Comparison of ENCODE assay signal across 11 cellular contexts in genomic region chr11:10688401-10688800, GRCh38. TPM values are rescaled to one million over a fixed set of nuclear protein-coding genes. Genes with fewer than 3 reads are reported as not detected.
A peak's percentile ranks its signal among the peaks of the same experiment; 100 is the strongest.
DNase-seq lines count a peak whose midpoint lies in the region; TF ChIP-seq lines count a peak whose summit lies in the region.
"Had no signal": no experiment of that assay in that cellular context is flagged by ENCODE, and none has a peak within 500 bp of the region (broad histone marks: within the 10 kb centered on the region; RNA-seq: fewer than 3 reads in every experiment).

No MANE protein-coding gene starts in this region.

- H3K4me3 ChIP-seq in GM12864 (ENCODE audit: low read depth, low read length): no peak overlapping the region
- no peak overlapping the region for H3K4me3 ChIP-seq in MM.1S (ENCODE audit: low read length)
- peak overlapping the region; percentile 79 for H3K4me3 ChIP-seq in coronary artery
- H3K4me3 ChIP-seq in esophagus squamous epithelium: no peak overlapping the region
- H3K4me3 ChIP-seq: gastrocnemius medialis had no signal

- H3K27ac ChIP-seq in MM.1S (ENCODE audit: low read length) (no peak overlapping the region), coronary artery (peak overlapping the region; percentile 79 to 99), esophagus squamous epithelium (peak overlapping the region in 1 of 4 donors; percentile 44)
- H3K27ac ChIP-seq: gastrocnemius medialis had no signal

- 59 to 83% methylated on average over 2 of the region's 2 CpGs for WGBS in esophagus squamous epithelium, 2 donors

- no peak overlapping the region for H3K9ac ChIP-seq in MM.1S (ENCODE audit: low read length)

- no peaks in the 10 kb centered on the region for H3K9me3 ChIP-seq in MM.1S (replicated peaks; ENCODE audit: insufficient read depth, low read length)
- H3K9me3 ChIP-seq in esophagus squamous epithelium: no peaks in the 10 kb centered on the region
- H3K9me3 ChIP-seq: gastrocnemius medialis had no signal

- no peaks in the 10 kb centered on the region for H3K79me2 ChIP-seq in MM.1S (ENCODE audit: low read length)

- TF ChIP-seq POLR2A in esophagus squamous epithelium (IDR thresholded peaks at IDR 0.05): no peak

- H3F3A ChIP-seq in MM.1S (ENCODE audit: insufficient read depth, low read length): no peaks in the 10 kb centered on the region

- TF ChIP-seq CTCF in GM12864 (IDR thresholded peaks at IDR 0.05; ENCODE audit: low read depth, low read length, missing control alignments): peak; percentile 49
- TF ChIP-seq CTCF in MM.1S (IDR thresholded peaks at IDR 0.05; ENCODE audit: low read length): peak; percentile 32
- TF ChIP-seq CTCF in coronary artery (IDR thresholded peaks at IDR 0.05): no peak
- peak in 3 of 6 experiments; percentile 10 to 44 (median 11) for TF ChIP-seq CTCF in esophagus squamous epithelium (IDR thresholded peaks at IDR 0.05)

- H3K4me1 ChIP-seq in MM.1S (ENCODE audit: low read length): no peaks in the 10 kb centered on the region
- H3K4me1 ChIP-seq in esophagus squamous epithelium: peaks cover 0 to 23% (median 0%) of the 10 kb centered on the region in 3 donors

- H3K27me3 ChIP-seq in MM.1S (replicated peaks; ENCODE audit: insufficient read depth, low read length): no peaks in the 10 kb centered on the region
- no peaks in the 10 kb centered on the region for H3K27me3 ChIP-seq in esophagus squamous epithelium
- H3K27me3 ChIP-seq: gastrocnemius medialis had no signal

- DNase-seq in GM12864 (ENCODE audit: low read depth) (no peak), MM.1S (no peak), coronary artery (ENCODE audit: low spot score) (peak; percentile 62), renal cortical epithelial cell (ENCODE audit: low read depth) (peak; percentile 76), esophagus squamous epithelium (lab: John Stamatoyannopoulos, UW) (no peak), T-helper 1 cell (no peak), NCI-H345 treated with DMSO at 0.1 percent for 48 hours (lab: John Stamatoyannopoulos, UW; ENCODE audit: unreplicated experiment) (no peak), RPMI8226 (no peak)
- DNase-seq: activated CD4-positive, alpha-beta T cell treated with anti-CD3 and anti-CD28 coated beads, Interleukin-2, amount 10 ng/mL, durations not matched to agents 24 days and 14 days; gastrocnemius medialis; NCI-H146 had no signal

- H3K9me2 ChIP-seq in MM.1S (replicated peaks; ENCODE audit: insufficient read depth, low read length): no peaks in the 10 kb centered on the region

- intact Hi-C loops in esophagus squamous epithelium (cut with DNase I): no loop called here

- H2AFZ ChIP-seq in MM.1S (ENCODE audit: low read length): no peak overlapping the region

- no peak overlapping the region for H3K4me2 ChIP-seq in MM.1S (ENCODE audit: low read depth, low read length)

- H4K20me1 ChIP-seq in MM.1S (ENCODE audit: insufficient read depth, low read length): no peaks in the 10 kb centered on the region

- no peaks in the 10 kb centered on the region for H3K36me3 ChIP-seq in MM.1S (replicated peaks; ENCODE audit: insufficient read depth, low read length)
- no peaks in the 10 kb centered on the region for H3K36me3 ChIP-seq in esophagus squamous epithelium
- H3K36me3 ChIP-seq: gastrocnemius medialis had no signal

RNA-seq across cellular contexts. Expression of gene IRAG1, which starts 5.2 kb away (rescaled TPM):
- total RNA-seq in renal cortical epithelial cell: under 0.01 and 0.15 TPM in 2 replicates
- 10 to 100 TPM in 2 of 4 donors, 1 to 10 TPM in 2; 3.5 to 48.4 (median 9.9) TPM for total RNA-seq in esophagus squamous epithelium
- total RNA-seq: activated CD4-positive, alpha-beta T cell treated with anti-CD3 and anti-CD28 coated beads, Interleukin-2, amount 10 ng/mL, durations not matched to agents 24 days and 14 days had no signal

Comparison
In these comparisons a context has a peak if more than half of its experiments do, and no peak if none do; other contexts are left out.
1. DNase-seq: peak in coronary artery (single experiment) and renal cortical epithelial cell (single experiment); none in GM12864 (single experiment), MM.1S (single experiment), esophagus squamous epithelium (single experiment), T-helper 1 cell (0 of 5), NCI-H345 treated with DMSO at 0.1 percent for 48 hours (single experiment) and RPMI8226 (single experiment).